Comparison of ENCODE assay signal across 8 cellular contexts in the genomic region with DNA sequence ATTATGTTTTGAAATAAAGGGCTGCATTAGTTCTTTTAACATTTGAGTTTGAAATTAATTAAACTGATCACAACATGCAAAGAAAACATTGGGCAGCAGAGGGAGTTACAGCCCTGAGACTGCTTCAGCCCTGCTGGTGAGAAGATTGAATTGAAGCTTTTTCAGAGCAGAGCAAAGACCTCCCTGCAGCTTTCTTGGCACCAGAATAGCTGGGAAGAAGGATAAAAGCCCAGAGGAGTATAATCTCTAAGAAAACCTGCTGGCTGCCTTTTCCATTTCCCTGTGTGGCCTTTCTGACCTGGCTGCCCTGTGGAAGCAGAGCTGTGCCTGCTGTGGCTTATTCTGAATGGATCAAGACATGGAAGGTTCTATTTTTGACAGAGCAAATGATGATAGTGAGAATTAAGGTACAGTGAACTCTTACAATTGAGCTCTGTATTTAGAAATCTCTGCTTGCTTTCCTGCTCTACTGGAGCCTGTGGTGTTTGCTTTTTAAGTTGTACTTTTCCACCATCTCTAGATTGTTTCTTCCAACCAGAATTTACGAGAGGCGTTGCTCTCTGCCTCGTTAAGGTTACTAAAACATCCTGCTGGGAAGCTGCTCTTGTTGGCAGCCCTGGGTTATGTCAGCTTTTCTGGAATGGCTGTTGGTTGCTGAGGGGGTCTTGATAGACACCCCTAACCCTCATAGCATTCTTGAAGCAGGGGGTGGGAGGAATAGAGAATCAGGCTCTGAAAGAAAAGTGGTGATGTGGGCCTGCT. TPM values are rescaled to one million over a fixed set of nuclear protein-coding genes. Genes with fewer than 3 reads are reported as not detected.
DNase-seq lines count a peak whose midpoint lies in the region; ATAC-seq and TF ChIP-seq lines count a peak whose summit lies in the region.

No MANE protein-coding gene starts in this region.

- no peak overlapping the region for H3K4me3 ChIP-seq in HL-60 (replicated peaks; ENCODE audit: insufficient read depth, low read length)
- no peak overlapping the region for H3K4me3 ChIP-seq in iPS-20b (ENCODE audit: low read length)

- POLR2A ChIA-PET in MCF 10A (lab: Yijun Ruan, JAX), result interaction anchor here (0.6 to 7.6 kb wide), 23 partner anchors 8 to 539 kb away, joined by 3 to 122 read pairs (median 4); partner anchors contain the start of genes ETNK2, SNRPE and SOX13

- H3K36me3 Mint-ChIP-seq in MCF 10A (ENCODE audit: insufficient read depth, unreplicated experiment), result peaks cover 84% of the 10 kb centered on the region

- ATAC-seq in HG02642 (IDR thresholded peaks at IDR 0.05; ENCODE audit: poor library complexity, unreplicated experiment), result no peak
- ATAC-seq in HG02571 (IDR thresholded peaks at IDR 0.05; ENCODE audit: unreplicated experiment), result no peak

- H3K9me3 ChIP-seq in iPS-20b (ENCODE audit: insufficient read depth, low read depth, low read length), result no peaks in the 10 kb centered on the region

- TF ChIP-seq CTCF in HL-60 (IDR thresholded peaks at IDR 0.05; ENCODE audit: insufficient read depth, low read length), result peak; percentile 64
- peak; percentile 100 for TF ChIP-seq CTCF in MCF 10A (IDR thresholded peaks at IDR 0.05; ENCODE audit: unreplicated experiment)

- CTCF ChIA-PET in MCF 10A (lab: Yijun Ruan, JAX), result interaction anchor here (0.6 to 12.2 kb wide), 63 partner anchors 11 to 1259 kb away, joined by 3 to 452 read pairs (median 5); partner anchors contain the start of genes PLEKHA6, SNRPE and SOX13

- BruUV-seq in MCF 10A (replicated peaks; lab: Mats Ljungman, UMichigan), result TSS peak; percentile 2

- peak overlapping the region; percentile 0; the same call in 1 of the 2 replicates for H3K9ac ChIP-seq in iPS-20b (ENCODE audit: low read depth, low read length)

- no peaks in the 10 kb centered on the region for H3K9me3 Mint-ChIP-seq in MCF 10A (ENCODE audit: unreplicated experiment)

- H3K4me3 Mint-ChIP-seq in MCF 10A (ENCODE audit: unreplicated experiment), result no peak overlapping the region

- intact Hi-C loops in MCF 10A (cut with micrococcal nuclease), result loop anchor here (1.0 to 10.0 kb wide), 4 partner anchors 114 to 256 kb away; partner anchors contain the start of gene SOX13

- H3K27me3 Mint-ChIP-seq in MCF 10A (ENCODE audit: insufficient read depth, unreplicated experiment), result no peaks in the 10 kb centered on the region

- H3K27ac ChIP-seq in HL-60 (replicated peaks) (no peak overlapping the region), iPS-20b (ENCODE audit: low read length) (no peak overlapping the region)

- H3K4me1 Mint-ChIP-seq in MCF 10A (ENCODE audit: insufficient read depth, unreplicated experiment), result peaks cover 3% of the 10 kb centered on the region

- peaks cover 62% of the 10 kb centered on the region for H3K36me3 ChIP-seq in iPS-20b (ENCODE audit: insufficient read depth, low read depth, low read length)

- peak; percentile 49 for DNase-seq in DMS 273 treated with DMSO at 0.1 percent for 48 hours (lab: John Stamatoyannopoulos, UW)
- DNase-seq in HL-60 (ENCODE audit: low read depth in 1 of 2, low spot score in 1 of 2), result peak; percentile 17 to 49
- DNase-seq in NOMO-1 treated with DMSO at 0.1 percent for 48 hours (lab: John Stamatoyannopoulos, UW; ENCODE audit: unreplicated experiment), result peak; percentile 79
- DNase-seq in MCF 10A (ENCODE audit: unreplicated experiment), result peak; percentile 86
- DNase-seq in smooth muscle cell of the brain vasculature (ENCODE audit: low read depth, low spot score), result peak; percentile 46

- peak overlapping the region; percentile 74 for H3K27ac Mint-ChIP-seq in MCF 10A (ENCODE audit: low read depth, unreplicated experiment)

- no peaks in the 10 kb centered on the region for H3K27me3 ChIP-seq in HL-60 (ENCODE audit: insufficient read depth, poor library complexity, severe bottlenecking)
- H3K27me3 ChIP-seq in iPS-20b (ENCODE audit: insufficient read depth, low read length), result no peaks in the 10 kb centered on the region

- peaks cover 2% of the 10 kb centered on the region; the same call in 1 of the 2 replicates for H3K4me1 ChIP-seq in iPS-20b (ENCODE audit: insufficient read depth, low read length)

RNA-seq across cellular contexts. Expression of gene SNRPE, which starts 9.9 kb away (rescaled TPM):
- 358 and 423 TPM in 2 replicates for total RNA-seq in MCF 10A (2022)

Comparison
In these comparisons a context has a peak if more than half of its experiments do, and no peak if none do; other contexts are left out.
1. DNase-seq: peak in every context shown above with its lines; median percentile 86 in MCF 10A; 79 in NOMO-1 treated with DMSO at 0.1 percent for 48 hours; 49 in DMS 273 treated with DMSO at 0.1 percent for 48 hours; 46 in smooth muscle cell of the brain vasculature; 33 in HL-60.